14 cellular contexts compared by ENCODE assay signal in the genomic region with DNA sequence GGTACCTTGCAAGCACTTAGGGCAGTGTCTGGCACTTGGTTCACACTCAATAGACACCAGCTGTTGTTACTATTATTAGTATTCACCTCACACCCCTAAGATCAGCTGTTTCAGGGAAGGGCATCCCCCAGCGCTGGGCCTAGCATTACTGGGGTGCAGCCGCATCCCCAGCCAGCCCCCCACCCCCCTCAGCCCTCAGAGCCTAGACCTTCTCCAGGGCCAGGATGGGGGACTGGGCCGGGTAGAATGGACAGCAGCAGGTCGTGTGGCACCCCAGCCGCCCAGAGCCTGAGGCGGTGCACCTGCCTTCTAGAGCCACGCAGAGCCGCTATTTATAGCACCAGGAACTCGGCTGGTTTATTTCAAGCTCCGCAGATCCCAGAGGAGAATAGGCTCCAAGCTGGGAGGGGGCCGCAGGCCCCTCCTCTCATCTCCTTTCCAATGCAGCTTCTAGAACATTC.
DNase-seq lines count a peak whose midpoint lies in the region; ATAC-seq and TF ChIP-seq lines count a peak whose summit lies in the region.
"Had no signal": no experiment of that assay in that cellular context is flagged by ENCODE, and none has a peak within 500 bp of the region (broad histone marks: within the 10 kb centered on the region; RNA-seq: fewer than 3 reads in every experiment).

No MANE protein-coding gene starts in this region.

- TF ChIP-seq CTCF in gastrocnemius medialis (IDR thresholded peaks at IDR 0.05 in 4 of 5, conservative IDR thresholded peaks at IDR 0.05 in 1 of 5) (no peak), GM23338 (conservative IDR thresholded peaks at IDR 0.05; ENCODE audit: low read depth in 2 of 2) (no peak), ascending aorta (IDR thresholded peaks at IDR 0.05) (no peak)

- no peak overlapping the region for H2AFZ ChIP-seq in GM23338

- no peak overlapping the region for H3K4me2 ChIP-seq in GM23338

- H3K27ac Mint-ChIP-seq in GM23338 = no peak overlapping the region
- H3K27ac Mint-ChIP-seq: activated CD4-positive, alpha-beta T cell treated with anti-CD3 and anti-CD28 coated beads, Interleukin-2, amount 10 ng/mL, durations not matched to agents 7 days and 5 days; activated naive CD4-positive, alpha-beta T cell treated with anti-CD3 and anti-CD28 coated beads, Interleukin-2, amount 50 U/mL, for 72 hours had no signal

- H3K79me2 ChIP-seq in GM23338 (replicated peaks; ENCODE audit: insufficient read depth) = no peaks in the 10 kb centered on the region

- DNase-seq in NCI-H1417 (lab: John Stamatoyannopoulos, UW) = peak; percentile 82 to 89 (median 87)
- DNase-seq in NCI-H345 treated with DMSO at 0.1 percent for 48 hours (lab: John Stamatoyannopoulos, UW; ENCODE audit: unreplicated experiment) = peak; percentile 76
- DNase-seq in Right ventricle myocardium inferior (ENCODE audit: missing footprints) = no peak
- peak; percentile 68 to 78 for DNase-seq in gastrocnemius medialis
- DNase-seq in GM23338 (ENCODE audit: low spot score) = no peak
- no peak for DNase-seq in islet precursor cell
- DNase-seq in ascending aorta (ENCODE audit: low spot score in 2 of 2) = no peak
- DNase-seq: activated CD4-positive, alpha-beta T cell treated with anti-CD3 and anti-CD28 coated beads, Interleukin-2, amount 10 ng/mL, durations not matched to agents 7 days and 5 days; activated T-cell treated with anti-CD3 and anti-CD28 coated beads, Interleukin-2, amount 50 U/mL, for 1 hour; kidney; stimulated activated CD4-positive, alpha-beta T cell treated with anti-CD3 and anti-CD28 coated beads, Interleukin-2, amount 100 ng/mL, for 24 hours had no signal

- H3K9me3 ChIP-seq in gastrocnemius medialis = no peaks in the 10 kb centered on the region
- H3K9me3 ChIP-seq in ascending aorta = no peaks in the 10 kb centered on the region
- H3K9me3 ChIP-seq: neutrophil had no signal

- H4K20me1 ChIP-seq in GM23338 (replicated peaks; ENCODE audit: insufficient read depth) = no peaks in the 10 kb centered on the region

- peak overlapping the region; percentile 90 to 96 (median 94) for H3K27ac ChIP-seq in gastrocnemius medialis
- H3K27ac ChIP-seq in GM23338 (ENCODE audit: low read depth) = no peak overlapping the region
- no peak overlapping the region for H3K27ac ChIP-seq in ascending aorta
- H3K27ac ChIP-seq: neutrophil had no signal

- no peaks in the 10 kb centered on the region for H3F3A ChIP-seq in GM23338 (replicated peaks; ENCODE audit: low read depth)

- no peaks in the 10 kb centered on the region for H3K4me1 Mint-ChIP-seq in GM23338
- H3K4me1 Mint-ChIP-seq: activated CD4-positive, alpha-beta T cell treated with anti-CD3 and anti-CD28 coated beads, Interleukin-2, amount 10 ng/mL, durations not matched to agents 7 days and 5 days had no signal

- in situ Hi-C loops in gastrocnemius medialis (cut with MboI; ENCODE audit: low sequenced_read_pairs in 4 of 4) = loop anchor here in 1 of 4 donors (5.0 kb wide), 1 partner anchor 72 kb away; no protein-coding TSS in a partner anchor

- no peak overlapping the region for H3K4me3 Mint-ChIP-seq in GM23338
- H3K4me3 Mint-ChIP-seq: activated CD4-positive, alpha-beta T cell treated with anti-CD3 and anti-CD28 coated beads, Interleukin-2, amount 10 ng/mL, durations not matched to agents 7 days and 5 days; brain had no signal

- ATAC-seq in Right ventricle myocardium inferior (peak; percentile 62), gastrocnemius medialis (peak; percentile 93 to 94), GM23338 (no peak)
- ATAC-seq: activated naive CD4-positive, alpha-beta T cell treated with anti-CD3 and anti-CD28 coated beads, Interleukin-2, amount 50 U/mL, for 72 hours had no signal

- H3K27me3 ChIP-seq in gastrocnemius medialis = no peaks in the 10 kb centered on the region
- no peaks in the 10 kb centered on the region for H3K27me3 ChIP-seq in GM23338 (ENCODE audit: insufficient read depth)
- H3K27me3 ChIP-seq in ascending aorta = no peaks in the 10 kb centered on the region
- H3K27me3 ChIP-seq: neutrophil had no signal

- peaks cover 9% of the 10 kb centered on the region for H3K27me3 Mint-ChIP-seq in GM23338 (ENCODE audit: insufficient read depth, low read depth, poor library complexity)
- H3K27me3 Mint-ChIP-seq: activated CD4-positive, alpha-beta T cell treated with anti-CD3 and anti-CD28 coated beads, Interleukin-2, amount 10 ng/mL, durations not matched to agents 7 days and 5 days; brain had no signal

- peak; percentile 49 to 74 for TF ChIP-seq POLR2A in gastrocnemius medialis (IDR thresholded peaks at IDR 0.05)

- no peaks in the 10 kb centered on the region; the same call in 2 of the 3 replicates for H3K9me3 Mint-ChIP-seq in GM23338
- H3K9me3 Mint-ChIP-seq: activated CD4-positive, alpha-beta T cell treated with anti-CD3 and anti-CD28 coated beads, Interleukin-2, amount 10 ng/mL, durations not matched to agents 7 days and 5 days; activated naive CD4-positive, alpha-beta T cell treated with anti-CD3 and anti-CD28 coated beads, Interleukin-2, amount 50 U/mL, for 72 hours had no signal

- H3K9me2 ChIP-seq in GM23338 (ENCODE audit: insufficient read depth) = no peaks in the 10 kb centered on the region

- H3K36me3 Mint-ChIP-seq in GM23338 (ENCODE audit: low read depth) = peaks cover 23% of the 10 kb centered on the region

- H3K4me1 ChIP-seq in gastrocnemius medialis (peaks cover 26% of the 10 kb centered on the region in 2 donors), GM23338 (ENCODE audit: insufficient read depth) (no peaks in the 10 kb centered on the region), ascending aorta (no peaks in the 10 kb centered on the region)

- intact Hi-C loops in Right ventricle myocardium inferior (cut with DNase I) = no loop called here
- intact Hi-C loops in gastrocnemius medialis (cut with DNase I; ENCODE audit: low total_unique reads) = no loop called here
- intact Hi-C loops in ascending aorta (cut with DNase I) = no loop called here

- H3K4me3 ChIP-seq in gastrocnemius medialis (peak overlapping the region in 1 of 4 donors; percentile 6), GM23338 (no peak overlapping the region), ascending aorta (no peak overlapping the region)

- H3K36me3 ChIP-seq in gastrocnemius medialis (peaks cover 0 to 19% of the 10 kb centered on the region in 2 donors), GM23338 (ENCODE audit: insufficient read depth) (no peaks in the 10 kb centered on the region), ascending aorta (peaks cover 12 to 17% of the 10 kb centered on the region in 2 donors)
- H3K36me3 ChIP-seq: neutrophil had no signal

TF ChIP-seq in GM23338, 12 proteins besides CTCF, POLR2A, EP300 and RAD21 (continues in another document):
- no peak for TF ChIP-seq NANOG (IDR thresholded peaks at IDR 0.05; ENCODE audit: borderline replicate concordance)
- TF ChIP-seq, protein P1, sequence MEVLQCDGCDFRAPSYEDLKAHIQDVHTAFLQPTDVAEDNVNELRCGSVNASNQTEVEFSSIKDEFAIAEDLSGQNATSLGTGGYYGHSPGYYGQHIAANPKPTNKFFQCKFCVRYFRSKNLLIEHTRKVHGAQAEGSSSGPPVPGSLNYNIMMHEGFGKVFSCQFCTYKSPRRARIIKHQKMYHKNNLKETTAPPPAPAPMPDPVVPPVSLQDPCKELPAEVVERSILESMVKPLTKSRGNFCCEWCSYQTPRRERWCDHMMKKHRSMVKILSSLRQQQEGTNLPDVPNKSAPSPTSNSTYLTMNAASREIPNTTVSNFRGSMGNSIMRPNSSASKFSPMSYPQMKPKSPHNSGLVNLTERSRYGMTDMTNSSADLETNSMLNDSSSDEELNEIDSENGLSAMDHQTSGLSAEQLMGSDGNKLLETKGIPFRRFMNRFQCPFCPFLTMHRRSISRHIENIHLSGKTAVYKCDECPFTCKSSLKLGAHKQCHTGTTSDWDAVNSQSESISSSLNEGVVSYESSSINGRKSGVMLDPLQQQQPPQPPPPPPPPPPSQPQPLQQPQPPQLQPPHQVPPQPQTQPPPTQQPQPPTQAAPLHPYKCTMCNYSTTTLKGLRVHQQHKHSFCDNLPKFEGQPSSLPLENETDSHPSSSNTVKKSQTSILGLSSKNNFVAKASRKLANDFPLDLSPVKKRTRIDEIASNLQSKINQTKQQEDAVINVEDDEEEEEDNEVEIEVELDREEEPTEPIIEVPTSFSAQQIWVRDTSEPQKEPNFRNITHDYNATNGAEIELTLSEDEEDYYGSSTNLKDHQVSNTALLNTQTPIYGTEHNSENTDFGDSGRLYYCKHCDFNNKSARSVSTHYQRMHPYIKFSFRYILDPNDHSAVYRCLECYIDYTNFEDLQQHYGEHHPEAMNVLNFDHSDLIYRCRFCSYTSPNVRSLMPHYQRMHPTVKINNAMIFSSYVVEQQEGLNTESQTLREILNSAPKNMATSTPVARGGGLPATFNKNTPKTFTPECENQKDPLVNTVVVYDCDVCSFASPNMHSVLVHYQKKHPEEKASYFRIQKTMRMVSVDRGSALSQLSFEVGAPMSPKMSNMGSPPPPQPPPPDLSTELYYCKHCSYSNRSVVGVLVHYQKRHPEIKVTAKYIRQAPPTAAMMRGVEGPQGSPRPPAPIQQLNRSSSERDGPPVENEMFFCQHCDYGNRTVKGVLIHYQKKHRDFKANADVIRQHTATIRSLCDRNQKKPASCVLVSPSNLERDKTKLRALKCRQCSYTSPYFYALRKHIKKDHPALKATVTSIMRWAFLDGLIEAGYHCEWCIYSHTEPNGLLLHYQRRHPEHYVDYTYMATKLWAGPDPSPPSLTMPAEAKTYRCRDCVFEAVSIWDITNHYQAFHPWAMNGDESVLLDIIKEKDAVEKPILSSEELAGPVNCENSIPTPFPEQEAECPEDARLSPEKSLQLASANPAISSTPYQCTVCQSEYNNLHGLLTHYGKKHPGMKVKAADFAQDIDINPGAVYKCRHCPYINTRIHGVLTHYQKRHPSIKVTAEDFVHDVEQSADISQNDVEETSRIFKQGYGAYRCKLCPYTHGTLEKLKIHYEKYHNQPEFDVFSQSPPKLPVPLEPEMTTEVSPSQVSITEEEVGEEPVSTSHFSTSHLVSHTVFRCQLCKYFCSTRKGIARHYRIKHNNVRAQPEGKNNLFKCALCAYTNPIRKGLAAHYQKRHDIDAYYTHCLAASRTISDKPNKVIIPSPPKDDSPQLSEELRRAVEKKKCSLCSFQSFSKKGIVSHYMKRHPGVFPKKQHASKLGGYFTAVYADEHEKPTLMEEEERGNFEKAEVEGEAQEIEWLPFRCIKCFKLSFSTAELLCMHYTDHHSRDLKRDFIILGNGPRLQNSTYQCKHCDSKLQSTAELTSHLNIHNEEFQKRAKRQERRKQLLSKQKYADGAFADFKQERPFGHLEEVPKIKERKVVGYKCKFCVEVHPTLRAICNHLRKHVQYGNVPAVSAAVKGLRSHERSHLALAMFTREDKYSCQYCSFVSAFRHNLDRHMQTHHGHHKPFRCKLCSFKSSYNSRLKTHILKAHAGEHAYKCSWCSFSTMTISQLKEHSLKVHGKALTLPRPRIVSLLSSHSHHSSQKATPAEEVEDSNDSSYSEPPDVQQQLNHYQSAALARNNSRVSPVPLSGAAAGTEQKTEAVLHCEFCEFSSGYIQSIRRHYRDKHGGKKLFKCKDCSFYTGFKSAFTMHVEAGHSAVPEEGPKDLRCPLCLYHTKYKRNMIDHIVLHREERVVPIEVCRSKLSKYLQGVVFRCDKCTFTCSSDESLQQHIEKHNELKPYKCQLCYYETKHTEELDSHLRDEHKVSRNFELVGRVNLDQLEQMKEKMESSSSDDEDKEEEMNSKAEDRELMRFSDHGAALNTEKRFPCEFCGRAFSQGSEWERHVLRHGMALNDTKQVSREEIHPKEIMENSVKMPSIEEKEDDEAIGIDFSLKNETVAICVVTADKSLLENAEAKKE (CRISPR knock-in tag; IDR thresholded peaks at IDR 0.05) = no peak

Comparison
In these comparisons a context has a peak if more than half of its experiments do, and no peak if none do; other contexts are left out.
1. DNase-seq: peak in NCI-H1417 (3 of 3), NCI-H345 treated with DMSO at 0.1 percent for 48 hours (single experiment) and gastrocnemius medialis (2 of 2); none in Right ventricle myocardium inferior (single experiment), GM23338 (single experiment), islet precursor cell (single experiment) and ascending aorta (0 of 2).
2. H3K27ac ChIP-seq: peak in gastrocnemius medialis (4 of 4); none in GM23338 (single experiment) and ascending aorta (0 of 2).